ENCODE assay signal across 25 cellular contexts in the genomic region with DNA sequence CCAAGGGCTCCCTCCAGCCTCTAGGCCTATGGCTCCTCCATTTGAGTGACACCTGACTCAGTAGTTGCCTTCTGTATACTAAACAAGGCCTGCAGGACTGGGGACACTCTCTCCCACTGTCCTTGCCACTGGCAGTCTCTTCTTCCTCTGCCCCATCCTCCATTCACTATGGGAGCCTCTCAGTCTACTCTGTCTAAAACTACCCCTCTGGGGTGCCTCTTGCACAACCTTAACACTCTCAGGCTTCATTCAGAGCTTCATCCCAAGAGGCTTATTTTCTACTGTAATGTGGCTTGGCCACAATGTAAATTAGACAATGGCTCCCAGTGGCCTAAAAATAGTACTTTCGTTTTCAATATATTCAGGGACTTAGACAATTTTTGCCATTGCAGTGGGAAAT.
DNase-seq lines count a peak whose midpoint lies in the region; ATAC-seq and TF ChIP-seq lines count a peak whose summit lies in the region.
"Had no signal": no experiment of that assay in that cellular context is flagged by ENCODE, and none has a peak within 500 bp of the region (broad histone marks: within the 10 kb centered on the region; RNA-seq: fewer than 3 reads in every experiment).

No MANE protein-coding gene starts in this region.

- H3K4me3 Mint-ChIP-seq in activated CD4-positive, alpha-beta T cell treated with anti-CD3 and anti-CD28 coated beads for 36 hours = no peak overlapping the region
- no peak overlapping the region for H3K4me3 Mint-ChIP-seq in CD8-positive, alpha-beta T cell
- peak overlapping the region; percentile 44 for H3K4me3 Mint-ChIP-seq in central memory CD8-positive, alpha-beta T cell
- H3K4me3 Mint-ChIP-seq: nephron progenitor cell had no signal

- no peaks in the 10 kb centered on the region for H3K27me3 Mint-ChIP-seq in activated CD4-positive, alpha-beta T cell treated with anti-CD3 and anti-CD28 coated beads for 36 hours
- no peaks in the 10 kb centered on the region for H3K27me3 Mint-ChIP-seq in CD8-positive, alpha-beta T cell (ENCODE audit: low read depth)
- no peaks in the 10 kb centered on the region for H3K27me3 Mint-ChIP-seq in central memory CD8-positive, alpha-beta T cell
- H3K27me3 Mint-ChIP-seq: progenitor cell of endocrine pancreas had no signal

- H3F3A ChIP-seq in OCI-LY1 (ENCODE audit: insufficient read depth, low read length) = 0 out of 2 replicates have a peak, but pooled peaks cover 2% of the 10 kb centered on the region

- POLR2A ChIA-PET in activated CD4-positive, alpha-beta T cell treated with anti-CD3 and anti-CD28 coated beads for 36 hours (lab: Charles Lee) = no interaction called here
- POLR2A ChIA-PET in CD8-positive, alpha-beta T cell (lab: Charles Lee) = no interaction called here

- H3K4me2 ChIP-seq in OCI-LY1 (ENCODE audit: low read length) = 0 out of 2 replicates have a peak overlapping the region, but pooled peaks have one; percentile 19

- H3K27ac Mint-ChIP-seq in activated CD4-positive, alpha-beta T cell treated with anti-CD3 and anti-CD28 coated beads for 36 hours = peak overlapping the region; percentile 90
- peak overlapping the region; percentile 88 for H3K27ac Mint-ChIP-seq in CD8-positive, alpha-beta T cell
- peak overlapping the region; percentile 82 for H3K27ac Mint-ChIP-seq in central memory CD8-positive, alpha-beta T cell (ENCODE audit: low read depth)
- H3K27ac Mint-ChIP-seq: nephron progenitor cell, progenitor cell of endocrine pancreas had no signal

- ATAC-seq in activated CD4-positive, alpha-beta T cell treated with anti-CD3 and anti-CD28 coated beads for 36 hours = no peak
- ATAC-seq in CD8-positive, alpha-beta T cell = no peak
- no peak for ATAC-seq in central memory CD8-positive, alpha-beta T cell (replicated peaks; ENCODE audit: extremely low read depth, poor library complexity, severe bottlenecking)
- ATAC-seq in HG02970 (IDR thresholded peaks at IDR 0.05; ENCODE audit: low FRiP score, unreplicated experiment) = no peak
- ATAC-seq: GM12878, HCT116, SK-N-SH treated with all-trans-retinoic acid at 6 μM for 48 hours had no signal

- no peaks in the 10 kb centered on the region for H3K9me2 ChIP-seq in OCI-LY1 (ENCODE audit: low read depth, low read length)

- intact Hi-C loops in activated CD4-positive, alpha-beta T cell treated with anti-CD3 and anti-CD28 coated beads for 36 hours (cut with DNase I, micrococcal nuclease) = no loop called here
- intact Hi-C loops in CD8-positive, alpha-beta T cell (cut with DNase I, micrococcal nuclease) = no loop called here

- no peak overlapping the region for H3K9ac ChIP-seq in OCI-LY1 (ENCODE audit: low read length)

- no peak for DNase-seq in activated CD4-positive, alpha-beta T cell treated with anti-CD3 and anti-CD28 coated beads for 36 hours
- no peak for DNase-seq in activated CD4-positive, alpha-beta T cell treated with anti-CD3 and anti-CD28 coated beads, Interleukin-2, amount 50 U/mL, for 48 hours
- DNase-seq in CD8-positive, alpha-beta T cell = no peak
- DNase-seq in central memory CD8-positive, alpha-beta T cell (ENCODE audit: low spot score in 2 of 2) = no peak
- DNase-seq in NCI-H69 (lab: John Stamatoyannopoulos, UW) = no peak
- no peak for DNase-seq in NCI-H1092 (lab: John Stamatoyannopoulos, UW)
- DNase-seq: activated CD4-positive, alpha-beta T cell treated with anti-CD3 and anti-CD28 coated beads, Interleukin-2, amount 50 U/mL, for 4 hours; activated effector memory CD4-positive, alpha-beta T cell treated with anti-CD3 and anti-CD28 coated beads, Interleukin-2, amount 50 U/mL, for 16 hours; DMS 273 treated with DMSO at 0.1 percent for 48 hours; effector memory CD4-positive, alpha-beta T cell; esophagus squamous epithelium; GDM1; mesenchymal stem cell; NCI-H187 treated with DMSO at 0.1 percent for 48 hours; NCI-H345; nephron progenitor cell; stimulated activated CD4-positive, alpha-beta T cell treated with anti-CD3 and anti-CD28 coated beads, Interleukin-2, amount 100 ng/mL, for 48 hours had no signal

- H3K36me3 ChIP-seq in CD8-positive, alpha-beta T cell (ENCODE audit: insufficient read depth, low read length) = no peaks in the 10 kb centered on the region
- H3K36me3 ChIP-seq in OCI-LY1 (ENCODE audit: insufficient read depth, low read length) = no peaks in the 10 kb centered on the region; the same call in 1 of the 2 replicates
- H3K36me3 ChIP-seq: esophagus squamous epithelium had no signal

- H3K4me3 ChIP-seq in CD8-positive, alpha-beta T cell (ENCODE audit: low read depth, low read length) = no peak overlapping the region
- no peak overlapping the region for H3K4me3 ChIP-seq in OCI-LY1 (ENCODE audit: low read depth, low read length, poor library complexity, severe bottlenecking)
- H3K4me3 ChIP-seq: esophagus squamous epithelium, GM12878, skin epidermis had no signal

- peak overlapping the region; percentile 34 for H3K27ac ChIP-seq in CD8-positive, alpha-beta T cell (ENCODE audit: low read depth, low read length)
- H3K27ac ChIP-seq in OCI-LY1 (ENCODE audit: low read depth, low read length, poor library complexity, severe bottlenecking) = peak overlapping the region; percentile 98
- H3K27ac ChIP-seq: esophagus squamous epithelium, RWPE1 had no signal

- H3K79me2 ChIP-seq in OCI-LY1 (ENCODE audit: insufficient read depth, low read length) = no peaks in the 10 kb centered on the region

- H3K9me3 Mint-ChIP-seq in activated CD4-positive, alpha-beta T cell treated with anti-CD3 and anti-CD28 coated beads for 36 hours (ENCODE audit: low read depth) = peaks cover 31% of the 10 kb centered on the region
- peaks cover 8% of the 10 kb centered on the region for H3K9me3 Mint-ChIP-seq in CD8-positive, alpha-beta T cell
- peaks cover 28% of the 10 kb centered on the region for H3K9me3 Mint-ChIP-seq in central memory CD8-positive, alpha-beta T cell

- peaks cover 3% of the 10 kb centered on the region for H3K9me3 ChIP-seq in CD8-positive, alpha-beta T cell (ENCODE audit: low read length)
- 0 out of 2 replicates have a peak, but pooled peaks cover 7% of the 10 kb centered on the region for H3K9me3 ChIP-seq in OCI-LY1 (ENCODE audit: low read length)
- H3K9me3 ChIP-seq: esophagus squamous epithelium had no signal

- H3K4me1 ChIP-seq in CD8-positive, alpha-beta T cell (ENCODE audit: insufficient read depth, low read length) = peaks cover 25% of the 10 kb centered on the region
- H3K4me1 ChIP-seq in OCI-LY1 (ENCODE audit: insufficient read depth, low read length, severe bottlenecking) = peaks cover 19% of the 10 kb centered on the region
- H3K4me1 ChIP-seq: esophagus squamous epithelium had no signal

- no peak overlapping the region for H2AFZ ChIP-seq in OCI-LY1 (ENCODE audit: low read length)

- CTCF ChIA-PET in activated CD4-positive, alpha-beta T cell treated with anti-CD3 and anti-CD28 coated beads for 36 hours (lab: Charles Lee) = no interaction called here
- CTCF ChIA-PET in CD8-positive, alpha-beta T cell (lab: Charles Lee) = no interaction called here

- peaks cover 24% of the 10 kb centered on the region for H3K36me3 Mint-ChIP-seq in activated CD4-positive, alpha-beta T cell treated with anti-CD3 and anti-CD28 coated beads for 36 hours (ENCODE audit: low read depth)
- peaks cover 31% of the 10 kb centered on the region for H3K36me3 Mint-ChIP-seq in CD8-positive, alpha-beta T cell
- H3K36me3 Mint-ChIP-seq in central memory CD8-positive, alpha-beta T cell (ENCODE audit: insufficient read depth) = peaks cover 2% of the 10 kb centered on the region

- no peaks in the 10 kb centered on the region for H4K20me1 ChIP-seq in OCI-LY1 (ENCODE audit: insufficient read depth, low read length)

- no peaks in the 10 kb centered on the region for H3K27me3 ChIP-seq in CD8-positive, alpha-beta T cell (ENCODE audit: insufficient read depth, low read length)
- no peaks in the 10 kb centered on the region for H3K27me3 ChIP-seq in OCI-LY1 (ENCODE audit: insufficient read depth, low read length)
- H3K27me3 ChIP-seq: esophagus squamous epithelium had no signal

- no peak for TF ChIP-seq CTCF in CD8-positive, alpha-beta T cell (IDR thresholded peaks at IDR 0.05)
- TF ChIP-seq CTCF in OCI-LY1 (IDR thresholded peaks at IDR 0.05; ENCODE audit: low read length) = no peak

- peaks cover 28% of the 10 kb centered on the region for H3K4me1 Mint-ChIP-seq in activated CD4-positive, alpha-beta T cell treated with anti-CD3 and anti-CD28 coated beads for 36 hours
- H3K4me1 Mint-ChIP-seq in CD8-positive, alpha-beta T cell (ENCODE audit: low read depth) = peaks cover 30% of the 10 kb centered on the region
- peaks cover 34% of the 10 kb centered on the region for H3K4me1 Mint-ChIP-seq in central memory CD8-positive, alpha-beta T cell
- H3K4me1 Mint-ChIP-seq: nephron progenitor cell had no signal
